Comparison of ENCODE assay signal across 20 cellular contexts in genomic region chr7:51126324-51126723, GRCh38.
DNase-seq lines count a peak whose midpoint lies in the region; ATAC-seq, FAIRE-seq and TF ChIP-seq lines count a peak whose summit lies in the region.
"Had no signal": no experiment of that assay in that cellular context is flagged by ENCODE, and none has a peak within 500 bp of the region (broad histone marks: within the 10 kb centered on the region; RNA-seq: fewer than 3 reads in every experiment).

No MANE protein-coding gene starts in this region.

- no peak overlapping the region for H3K4me3 Mint-ChIP-seq in endothelial cell (ENCODE audit: unreplicated experiment)
- H3K4me3 Mint-ChIP-seq: CD4-positive, alpha-beta memory T cell; H9 had no signal

- peaks cover 2% of the 10 kb centered on the region for H3K27me3 Mint-ChIP-seq in endothelial cell (ENCODE audit: unreplicated experiment)
- H3K27me3 Mint-ChIP-seq: CD4-positive, alpha-beta memory T cell had no signal

- H3K36me3 ChIP-seq in right atrium auricular region = no peaks in the 10 kb centered on the region
- no peaks in the 10 kb centered on the region for H3K36me3 ChIP-seq in neuronal stem cell (replicated peaks in 1 of 2; ENCODE audit: control insufficient read depth in 2 of 2, insufficient read depth in 2 of 2, low read length in 2 of 2)
- no peaks in the 10 kb centered on the region for H3K36me3 ChIP-seq in vagina
- H3K36me3 ChIP-seq in kidney (ENCODE audit: control insufficient read depth in 1 of 2, insufficient read depth in 2 of 2, low read length in 2 of 2) = peaks cover 2 to 3% of the 10 kb centered on the region in 2 donors
- H3K36me3 ChIP-seq: BE2C had no signal

- no peak overlapping the region for H3K23ac ChIP-seq in neuronal stem cell (ENCODE audit: low read depth, low read length, poor library complexity)

- H3K9me3 ChIP-seq in right atrium auricular region (no peaks in the 10 kb centered on the region), neuronal stem cell (replicated peaks in 1 of 2; ENCODE audit: control insufficient read depth in 2 of 2, insufficient read depth in 1 of 2, low read depth in 1 of 2, low read length in 2 of 2) (peaks cover 0 to 2% of the 10 kb centered on the region in 2 donors), vagina (no peaks in the 10 kb centered on the region), kidney (ENCODE audit: control insufficient read depth in 1 of 2, low read length in 2 of 2) (no peaks in the 10 kb centered on the region)
- H3K9me3 ChIP-seq: A549, BE2C had no signal

- peaks cover 0 to 26% of the 10 kb centered on the region in 2 donors for H3K4me1 ChIP-seq in right atrium auricular region
- peaks cover 0 to 9% of the 10 kb centered on the region in 2 donors for H3K4me1 ChIP-seq in neuronal stem cell (ENCODE audit: control insufficient read depth in 2 of 2, insufficient read depth in 1 of 2, low read depth in 1 of 2, low read length in 2 of 2)
- H3K4me1 ChIP-seq in vagina = no peaks in the 10 kb centered on the region
- H3K4me1 ChIP-seq in kidney (ENCODE audit: control insufficient read depth in 1 of 2, insufficient read depth in 1 of 2, low read depth in 1 of 2, low read length in 2 of 2) = no peaks in the 10 kb centered on the region
- H3K4me1 ChIP-seq: BE2C had no signal

- FAIRE-seq in kidney (lab: Jason Lieb, UNC) = no peak
- FAIRE-seq: A549, D721Med, G401.6, GM12891 had no signal

- no peaks in the 10 kb centered on the region for H3K36me3 Mint-ChIP-seq in endothelial cell (ENCODE audit: low read depth, unreplicated experiment)
- H3K36me3 Mint-ChIP-seq: CD4-positive, alpha-beta memory T cell had no signal

- H3K14ac ChIP-seq in neuronal stem cell (ENCODE audit: low read length) = no peak overlapping the region

- no peak for ATAC-seq in left ventricle myocardium superior
- ATAC-seq: A549 had no signal

- intact Hi-C loops in left ventricle myocardium superior (cut with micrococcal nuclease) (no loop called here), vagina (cut with DNase I) (no loop called here), kidney (cut with DNase I) (no loop called here)

- TF ChIP-seq CTCF in right atrium auricular region (IDR thresholded peaks at IDR 0.05) = no peak
- TF ChIP-seq CTCF in endothelial cell (IDR thresholded peaks at IDR 0.05; ENCODE audit: unreplicated experiment) = no peak
- no peak for TF ChIP-seq CTCF in vagina (IDR thresholded peaks at IDR 0.05)
- no peak for TF ChIP-seq CTCF in kidney (IDR thresholded peaks at IDR 0.05; ENCODE audit: borderline replicate concordance, extremely low read depth, insufficient read depth)

- H3K4ac ChIP-seq in neuronal stem cell (ENCODE audit: low read length) = no peak overlapping the region

- DNase-seq in right atrium auricular region (ENCODE audit: low spot score) (peak; percentile 43), left ventricle myocardium superior (no peak), endothelial cell (ENCODE audit: low spot score) (no peak), neuronal stem cell (ENCODE audit: low spot score) (no peak), vagina (ENCODE audit: extremely low spot score in 2 of 2) (peak; percentile 49 to 81), kidney (no peak), NCI-H82 (lab: John Stamatoyannopoulos, UW) (no peak)
- DNase-seq: BE2C; CD4-positive, alpha-beta memory T cell; COR-L47; DMS153; DMS79 treated with DMSO at 0.1 percent for 48 hours; EL; GOT3; H9 had no signal

- H3K9ac ChIP-seq in neuronal stem cell (ENCODE audit: low read depth, low read length, poor library complexity) (no peak overlapping the region), kidney (ENCODE audit: low read length in 2 of 2) (no peak overlapping the region)

- no peaks in the 10 kb centered on the region for H3K9me3 Mint-ChIP-seq in endothelial cell (ENCODE audit: unreplicated experiment)
- H3K9me3 Mint-ChIP-seq: CD4-positive, alpha-beta memory T cell; H9 had no signal

- peak overlapping the region; percentile 29 to 40 for H3K27ac ChIP-seq in right atrium auricular region
- no peak overlapping the region for H3K27ac ChIP-seq in neuronal stem cell (replicated peaks; ENCODE audit: low read length)
- H3K27ac ChIP-seq in vagina = no peak overlapping the region
- H3K27ac ChIP-seq in kidney (ENCODE audit: low read depth in 2 of 2, low read length in 2 of 2) = no peak overlapping the region
- H3K27ac ChIP-seq: A549, C4-2B had no signal

- no peak overlapping the region for H2BK120ac ChIP-seq in neuronal stem cell (ENCODE audit: low read depth, low read length)

- TF ChIP-seq POLR2A in vagina (IDR thresholded peaks at IDR 0.05) = no peak

- no peak overlapping the region for H2BK5ac ChIP-seq in neuronal stem cell (ENCODE audit: low read length)

- H2BK12ac ChIP-seq in neuronal stem cell (ENCODE audit: low read length) = no peak overlapping the region

- H3K4me3 ChIP-seq in right atrium auricular region (no peak overlapping the region), neuronal stem cell (ENCODE audit: low read length in 2 of 2) (no peak overlapping the region), vagina (no peak overlapping the region), kidney (ENCODE audit: low read length in 2 of 2) (no peak overlapping the region)
- H3K4me3 ChIP-seq: A549 had no signal

- H3K4me1 Mint-ChIP-seq in endothelial cell (ENCODE audit: unreplicated experiment) = peaks cover 52% of the 10 kb centered on the region

- no peaks in the 10 kb centered on the region for H3K79me1 ChIP-seq in neuronal stem cell (ENCODE audit: low read depth, low read length)

- H4K8ac ChIP-seq in neuronal stem cell (ENCODE audit: low read depth, low read length) = no peak overlapping the region

- H4K91ac ChIP-seq in neuronal stem cell (ENCODE audit: low read depth, low read length, poor library complexity) = no peak overlapping the region

- WGBS in neuronal stem cell (ENCODE audit: extremely low coverage in 2 of 2, insufficient read length in 2 of 2, insufficient replicate concordance in 1 of 2), 2 donors = no CpG with 5 or more reads among the region's 5 CpGs

- peak overlapping the region; percentile 61 for H3K27ac Mint-ChIP-seq in endothelial cell (ENCODE audit: unreplicated experiment)
- H3K27ac Mint-ChIP-seq: CD4-positive, alpha-beta memory T cell had no signal

- H3K4me2 ChIP-seq in neuronal stem cell (ENCODE audit: insufficient read depth, low read length, poor library complexity, severe bottlenecking) = no peak overlapping the region
- H3K4me2 ChIP-seq: A549 had no signal

- peak overlapping the region; percentile 8 for H2AK5ac ChIP-seq in neuronal stem cell (ENCODE audit: low read depth, low read length)

- no peak overlapping the region for H2AFZ ChIP-seq in neuronal stem cell (ENCODE audit: low read length)

- H2BK15ac ChIP-seq in neuronal stem cell (ENCODE audit: low read length) = no peak overlapping the region

- no peaks in the 10 kb centered on the region for H3K27me3 ChIP-seq in right atrium auricular region
- H3K27me3 ChIP-seq in neuronal stem cell (ENCODE audit: control insufficient read depth in 3 of 3, insufficient read depth in 3 of 3, low read depth in 1 of 3, low read length in 3 of 3) = no peaks in the 10 kb centered on the region
- no peaks in the 10 kb centered on the region for H3K27me3 ChIP-seq in vagina

- peak overlapping the region; percentile 32 for H3K18ac ChIP-seq in neuronal stem cell (ENCODE audit: low read length)

Comparison
In these comparisons a context has a peak if more than half of its experiments do, and no peak if none do; other contexts are left out.
1. DNase-seq: peak in right atrium auricular region (single experiment) and vagina (2 of 2); none in left ventricle myocardium superior (single experiment), endothelial cell (single experiment), neuronal stem cell (single experiment), kidney (single experiment) and NCI-H82 (single experiment).
2. H3K27ac ChIP-seq: peak in right atrium auricular region (2 of 2); none in neuronal stem cell (single experiment), vagina (single experiment) and kidney (0 of 2).